Comparison of ENCODE assay signal across 10 cellular contexts in the genomic region with DNA sequence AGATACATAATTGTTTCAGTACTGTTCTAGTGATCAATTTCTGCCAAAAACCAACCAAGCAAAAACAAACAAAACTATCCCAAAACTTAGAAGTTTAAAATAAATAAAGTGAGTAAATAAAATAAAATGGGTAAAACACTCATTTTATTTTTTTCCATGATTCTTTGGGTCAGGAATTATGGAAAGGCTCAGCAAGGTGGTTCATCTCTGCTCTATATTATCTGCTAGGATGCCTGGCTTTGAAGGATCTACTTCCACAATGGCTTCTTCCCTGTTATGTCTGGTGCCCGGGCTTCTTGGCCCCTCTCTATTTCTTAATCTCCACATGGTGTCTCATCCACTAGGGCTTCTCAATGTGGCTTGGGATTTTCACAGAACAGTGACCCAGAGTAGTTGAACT.
"Had no signal": no experiment of that assay in that cellular context is flagged by ENCODE, and none has a peak within 500 bp of the region (broad histone marks: within the 10 kb centered on the region; RNA-seq: fewer than 3 reads in every experiment).

No MANE protein-coding gene starts in this region.

- H3K4me1 Mint-ChIP-seq: H9 had no signal

- H3K27ac Mint-ChIP-seq: H9, HFFc6 had no signal

- FAIRE-seq: H1, H54 had no signal

- H3K9ac ChIP-seq: GM23248 had no signal

- DNase-seq: GM23248, GOT3, H7, H9, HCEC 1CT, HFFc6 had no signal

- H2AFZ ChIP-seq: GM23248 had no signal

- H3K27ac ChIP-seq: GM23248 had no signal

- H3K4me3 Mint-ChIP-seq: H9, HFFc6 had no signal

- H3K9me3 ChIP-seq: HAP-1 had no signal

- H3K4me1 ChIP-seq: HAP-1 had no signal

- H3K4me3 ChIP-seq: GM23248, HAP-1 had no signal

- ATAC-seq: HCT116 had no signal

- H3K36me3 ChIP-seq: HAP-1 had no signal
